ENCODE assay signal across 15 cellular contexts in the genomic region with DNA sequence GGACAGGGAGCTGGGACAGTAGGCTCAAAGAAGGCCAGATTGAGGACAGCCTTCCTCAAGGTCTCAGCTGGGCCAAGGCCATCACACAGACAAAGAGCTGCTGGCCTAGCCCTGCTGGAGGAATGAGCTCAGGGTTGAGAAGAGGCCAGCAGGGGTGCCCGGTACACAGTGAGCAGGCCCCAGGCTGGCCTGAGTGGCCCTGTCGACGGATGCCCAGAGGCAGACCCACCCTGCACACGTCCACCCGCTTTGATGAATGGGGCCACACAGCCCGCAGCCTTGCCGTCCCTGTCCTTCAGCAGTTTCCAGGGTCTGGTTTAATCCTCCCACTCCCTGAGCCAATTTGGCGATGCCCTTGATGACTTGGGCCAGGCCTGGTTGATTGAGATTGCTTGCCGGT.
DNase-seq lines count a peak whose midpoint lies in the region; ATAC-seq and TF ChIP-seq lines count a peak whose summit lies in the region.
"Had no signal": no experiment of that assay in that cellular context is flagged by ENCODE, and none has a peak within 500 bp of the region (broad histone marks: within the 10 kb centered on the region; RNA-seq: fewer than 3 reads in every experiment).

No MANE protein-coding gene starts in this region.

- no peak overlapping the region for H3K4ac ChIP-seq in IMR-90 (ENCODE audit: low read depth, low read length)

- H3K27me3 Mint-ChIP-seq in activated naive CD8-positive, alpha-beta T cell treated with anti-CD3 and anti-CD28 coated beads, Interleukin-2, amount 50 U/mL, for 24 hours: no peaks in the 10 kb centered on the region

- H3K9ac ChIP-seq in IMR-90 (ENCODE audit: low read depth, low read length): no peak overlapping the region

- in situ Hi-C loops in IMR-90 (cut with MboI; ENCODE audit: low sequenced_read_pairs): no loop called here

- H2AK9ac ChIP-seq in IMR-90 (replicated peaks; ENCODE audit: low read depth, low read length, poor library complexity): peak overlapping the region; percentile 35

- H4K20me1 ChIP-seq in IMR-90 (ENCODE audit: insufficient read depth, low read length): peaks cover 45% of the 10 kb centered on the region

- H2BK15ac ChIP-seq in IMR-90 (ENCODE audit: low read depth, low read length): no peak overlapping the region

- H4K8ac ChIP-seq in IMR-90 (ENCODE audit: low read depth in 2 of 2, low read length in 2 of 2): no peak overlapping the region

- H3K27ac ChIP-seq in IMR-90 (ENCODE audit: insufficient read depth, low read length): no peak overlapping the region
- peak overlapping the region in 3 of 4 donors; percentile 61 to 69 (median 62) for H3K27ac ChIP-seq in gastroesophageal sphincter
- peak overlapping the region; percentile 39 for H3K27ac ChIP-seq in substantia nigra (ENCODE audit: low read depth, low read length, poor library complexity, severe bottlenecking)
- H3K27ac ChIP-seq: colonic mucosa, ovary, vagina had no signal

- H2AFZ ChIP-seq in IMR-90 (replicated peaks; ENCODE audit: low read length, poor library complexity): no peak overlapping the region

- TF ChIP-seq EP300 in gastroesophageal sphincter (IDR thresholded peaks at IDR 0.05): no peak

- H3K4me1 Mint-ChIP-seq in activated naive CD8-positive, alpha-beta T cell treated with anti-CD3 and anti-CD28 coated beads, Interleukin-2, amount 50 U/mL, for 24 hours: peaks cover under 1% of the 10 kb centered on the region

- H2BK5ac ChIP-seq in IMR-90 (ENCODE audit: low read depth, low read length, poor library complexity, severe bottlenecking): no peak overlapping the region

- 96% methylated on average over 5 of the region's 9 CpGs; no CpG with 5 or more reads in 1 of the 2 experiments for WGBS in IMR-90 (ENCODE audit: extremely low coverage in 2 of 2, insufficient read length in 1 of 2), 2 experiments
- WGBS in gastroesophageal sphincter (ENCODE audit: low coverage in 1 of 2), 2 donors: 78 to 90% methylated on average over 2 to 3 of the region's 9 CpGs

- no peak overlapping the region for H3K23ac ChIP-seq in IMR-90 (ENCODE audit: low read depth, low read length)

- no peak for DNase-seq in IMR-90
- DNase-seq in medulla oblongata (ENCODE audit: extremely low spot score): peak; percentile 60
- DNase-seq in substantia nigra (lab: John Stamatoyannopoulos, UW): peak in 26 of 49 donors; percentile 2 to 72 (median 38)
- no peak for DNase-seq in activated naive CD8-positive, alpha-beta T cell treated with anti-CD3 and anti-CD28 coated beads, Interleukin-2, amount 50 U/mL, for 24 hours
- no peak for DNase-seq in stimulated activated CD4-positive, alpha-beta T cell treated with anti-CD3 and anti-CD28 coated beads, Interleukin-1b, Interleukin-23, amount 100 ng/mL, for 48 hours
- no peak for DNase-seq in NCI-H2029 (lab: John Stamatoyannopoulos, UW)
- no peak for DNase-seq in KG1 (lab: John Stamatoyannopoulos, UW)
- DNase-seq: activated T-cell treated with anti-CD3 and anti-CD28 coated beads, Interleukin-2, amount 50 U/mL, for 72 hours; colonic mucosa; SHP77 treated with DMSO at 0.1 percent for 48 hours; T-helper 9 cell had no signal

- no peak for ATAC-seq in IMR-90 (ENCODE audit: low read depth)
- ATAC-seq in gastroesophageal sphincter: peak; percentile 30
- ATAC-seq in activated naive CD8-positive, alpha-beta T cell treated with anti-CD3 and anti-CD28 coated beads, Interleukin-2, amount 50 U/mL, for 24 hours: no peak
- ATAC-seq: activated T-cell treated with anti-CD3 and anti-CD28 coated beads, Interleukin-2, amount 50 U/mL, for 72 hours had no signal

- no peak overlapping the region for H3K4me3 ChIP-seq in IMR-90 (ENCODE audit: insufficient read depth, low read depth, low read length)
- H3K4me3 ChIP-seq in gastroesophageal sphincter: no peak overlapping the region
- H3K4me3 ChIP-seq: colonic mucosa, ovary, vagina had no signal

- no peak overlapping the region for H2AK5ac ChIP-seq in IMR-90 (ENCODE audit: low read depth, low read length)

- dilution Hi-C loops in IMR-90 (cut with HindIII; ENCODE audit: low sequenced_read_pairs, unreplicated experiment): no loop called here

- POLR2A ChIA-PET in IMR-90 (lab: Charles Lee; ENCODE audit: unreplicated experiment): no interaction called here

- H2BK120ac ChIP-seq in IMR-90 (ENCODE audit: low read depth, low read length): no peak overlapping the region

- no peak for TF ChIP-seq RAD21 in IMR-90 (IDR thresholded peaks at IDR 0.05; ENCODE audit: low read length)

- no peak overlapping the region for H3K4me2 ChIP-seq in IMR-90 (ENCODE audit: low read depth, low read length)

- no peak overlapping the region for H3K14ac ChIP-seq in IMR-90 (replicated peaks; ENCODE audit: low read depth, low read length)

- H3K4me1 ChIP-seq in IMR-90 (ENCODE audit: control insufficient read depth, insufficient read depth, low read length) (peaks cover 12% of the 10 kb centered on the region), gastroesophageal sphincter (peaks cover 0 to 64% (median 11%) of the 10 kb centered on the region in 3 donors)

- H3K9me3 ChIP-seq in IMR-90 (ENCODE audit: control insufficient read depth, insufficient read depth, low read length): no peaks in the 10 kb centered on the region
- no peaks in the 10 kb centered on the region for H3K9me3 ChIP-seq in gastroesophageal sphincter
- H3K9me3 ChIP-seq: colonic mucosa, ovary, vagina had no signal

- intact Hi-C loops in IMR-90 (cut with micrococcal nuclease): no loop called here

- H3K4me3 Mint-ChIP-seq in activated naive CD8-positive, alpha-beta T cell treated with anti-CD3 and anti-CD28 coated beads, Interleukin-2, amount 50 U/mL, for 24 hours: no peak overlapping the region
- H3K4me3 Mint-ChIP-seq: activated T-cell treated with anti-CD3 and anti-CD28 coated beads, Interleukin-2, amount 50 U/mL, for 72 hours; mesothelial cell of epicardium had no signal

- no peak overlapping the region for H2BK20ac ChIP-seq in IMR-90 (ENCODE audit: low read depth, low read length)

- TF ChIP-seq POLR2A in IMR-90 (IDR thresholded peaks at IDR 0.05; ENCODE audit: low read depth, low read length) (no peak), gastroesophageal sphincter (IDR thresholded peaks at IDR 0.05) (no peak)

- peaks cover 33 to 80% of the 10 kb centered on the region in 2 experiments for H3K79me1 ChIP-seq in IMR-90 (ENCODE audit: low read depth in 1 of 2, low read length in 2 of 2)

- H3K56ac ChIP-seq in IMR-90 (ENCODE audit: extremely low read depth, insufficient read depth, low read length): no peak overlapping the region

- no peaks in the 10 kb centered on the region for H3K36me3 Mint-ChIP-seq in activated naive CD8-positive, alpha-beta T cell treated with anti-CD3 and anti-CD28 coated beads, Interleukin-2, amount 50 U/mL, for 24 hours (ENCODE audit: low read depth)

- peaks cover 15% of the 10 kb centered on the region; the same call in 1 of the 2 replicates for H3K9me1 ChIP-seq in IMR-90 (ENCODE audit: insufficient read depth, low read length)

- no peak overlapping the region for H4K5ac ChIP-seq in IMR-90 (ENCODE audit: low read depth, low read length)

- no peak overlapping the region for H3K18ac ChIP-seq in IMR-90 (ENCODE audit: low read depth, low read length)

- no peaks in the 10 kb centered on the region for H3K9me3 Mint-ChIP-seq in activated naive CD8-positive, alpha-beta T cell treated with anti-CD3 and anti-CD28 coated beads, Interleukin-2, amount 50 U/mL, for 24 hours
- H3K9me3 Mint-ChIP-seq: activated T-cell treated with anti-CD3 and anti-CD28 coated beads, Interleukin-2, amount 50 U/mL, for 72 hours; mesothelial cell of epicardium had no signal

- TF ChIP-seq CTCF in IMR-90 (conservative IDR thresholded peaks at IDR 0.05; ENCODE audit: low read depth, low read length): no peak
- peak in 1 of 4 experiments; percentile 14 for TF ChIP-seq CTCF in gastroesophageal sphincter (IDR thresholded peaks at IDR 0.05)

- no peaks in the 10 kb centered on the region for H3K27me3 ChIP-seq in IMR-90 (ENCODE audit: control insufficient read depth, insufficient read depth, low read length)
- H3K27me3 ChIP-seq in gastroesophageal sphincter: no peaks in the 10 kb centered on the region
- H3K27me3 ChIP-seq: colonic mucosa, ovary, vagina had no signal

- CTCF ChIA-PET in IMR-90 (lab: Yijun Ruan, JAX): no interaction called here

- H4K91ac ChIP-seq in IMR-90 (ENCODE audit: insufficient read depth, low read depth, low read length): no peak overlapping the region; the same call in 1 of the 2 replicates

- H3K36me3 ChIP-seq in IMR-90 (ENCODE audit: control insufficient read depth, insufficient read depth, low read length): peaks cover 30% of the 10 kb centered on the region
- peaks cover 0 to 16% of the 10 kb centered on the region in 2 donors for H3K36me3 ChIP-seq in gastroesophageal sphincter
- H3K36me3 ChIP-seq: colonic mucosa, ovary, vagina had no signal

- BruUV-seq in IMR-90 (replicated peaks; lab: Mats Ljungman, UMichigan): no TSS peak

- H3K27ac Mint-ChIP-seq in activated naive CD8-positive, alpha-beta T cell treated with anti-CD3 and anti-CD28 coated beads, Interleukin-2, amount 50 U/mL, for 24 hours: no peak overlapping the region
- H3K27ac Mint-ChIP-seq: activated T-cell treated with anti-CD3 and anti-CD28 coated beads, Interleukin-2, amount 50 U/mL, for 72 hours; mesothelial cell of epicardium had no signal

TF ChIP-seq in IMR-90, 13 proteins besides CTCF, POLR2A, EP300 and RAD21:
- no peak for TF ChIP-seq BHLHE40 (IDR thresholded peaks at IDR 0.05; ENCODE audit: low read depth, low read length)
- no peak for TF ChIP-seq FOS (IDR thresholded peaks at IDR 0.05; ENCODE audit: low read depth, low read length)
- no peak for TF ChIP-seq RCOR1 (IDR thresholded peaks at IDR 0.05; ENCODE audit: insufficient replicate concordance, low read length)
- TF ChIP-seq NFE2L2 (IDR thresholded peaks at IDR 0.05; ENCODE audit: low read depth, low read length): no peak
- no peak for TF ChIP-seq MAZ (IDR thresholded peaks at IDR 0.05; ENCODE audit: borderline replicate concordance, low read depth, low read length)
TF ChIP-seq in IMR-90: peak in this region for 0.

Comparison
In these comparisons a context has a peak if more than half of its experiments do, and no peak if none do; other contexts are left out.
1. DNase-seq: peak in medulla oblongata (single experiment) and substantia nigra (26 of 49); none in IMR-90 (single experiment), activated naive CD8-positive, alpha-beta T cell treated with anti-CD3 and anti-CD28 coated beads, Interleukin-2, amount 50 U/mL, for 24 hours (single experiment), stimulated activated CD4-positive, alpha-beta T cell treated with anti-CD3 and anti-CD28 coated beads, Interleukin-1b, Interleukin-23, amount 100 ng/mL, for 48 hours (single experiment), NCI-H2029 (single experiment) and KG1 (single experiment).